ENCODE assay signal across 25 cellular contexts in the genomic region with DNA sequence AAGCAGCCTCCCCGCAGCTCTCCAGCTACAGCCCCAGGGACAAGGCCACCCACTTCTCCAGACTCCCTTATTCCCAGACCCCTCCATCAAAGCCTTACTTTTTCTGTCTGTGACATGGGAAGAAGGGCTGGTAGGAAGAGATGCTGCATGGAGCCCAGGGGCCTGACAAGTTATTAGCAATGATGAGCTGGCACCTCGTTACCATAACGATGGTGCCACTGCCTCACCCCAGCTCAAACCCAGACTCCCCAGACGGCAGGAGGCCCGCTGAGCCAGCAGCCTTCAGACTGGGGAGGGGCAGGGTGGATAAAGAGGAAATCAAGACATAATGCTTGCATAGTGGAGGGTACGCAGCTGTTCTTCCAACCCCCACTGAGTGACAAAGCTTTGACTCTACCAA. TPM values are rescaled to one million over a fixed set of nuclear protein-coding genes. Genes with fewer than 3 reads are reported as not detected.
DNase-seq lines count a peak whose midpoint lies in the region; ATAC-seq and TF ChIP-seq lines count a peak whose summit lies in the region.
"Had no signal": no experiment of that assay in that cellular context is flagged by ENCODE, and none has a peak within 500 bp of the region (broad histone marks: within the 10 kb centered on the region; RNA-seq: fewer than 3 reads in every experiment).

No MANE protein-coding gene starts in this region.

- H3K36me3 ChIP-seq in WERI-Rb-1 = peaks cover 8% of the 10 kb centered on the region
- H3K36me3 ChIP-seq in right atrium auricular region = no peaks in the 10 kb centered on the region
- H3K36me3 ChIP-seq in body of pancreas (replicated peaks in 1 of 2; ENCODE audit: insufficient read depth in 1 of 2, low read depth in 2 of 2) = no peaks in the 10 kb centered on the region

- no peak for ATAC-seq in activated CD8-positive, alpha-beta memory T cell treated with anti-CD3 and anti-CD28 coated beads, Interleukin-2, amount 10 ng/mL, durations not matched to agents 7 days and 5 days
- ATAC-seq in foreskin keratinocyte (peak; percentile 20), body of pancreas (no peak)
- ATAC-seq: HCT116, SK-N-SH treated with all-trans-retinoic acid at 6 μM for 48 hours had no signal

- peaks cover 5% of the 10 kb centered on the region for H3K4me1 Mint-ChIP-seq in activated CD8-positive, alpha-beta memory T cell treated with anti-CD3 and anti-CD28 coated beads, Interleukin-2, amount 10 ng/mL, durations not matched to agents 7 days and 5 days

- H3K27ac ChIP-seq in WERI-Rb-1 (peak overlapping the region; percentile 9; the same call in 1 of the 2 replicates), foreskin keratinocyte (no peak overlapping the region), right atrium auricular region (no peak overlapping the region), body of pancreas (no peak overlapping the region)

- H3K27me3 ChIP-seq in WERI-Rb-1 (ENCODE audit: insufficient read depth, low read depth, severe bottlenecking) (no peaks in the 10 kb centered on the region), foreskin keratinocyte (peaks cover 56% of the 10 kb centered on the region), right atrium auricular region (peaks cover 18 to 27% of the 10 kb centered on the region in 2 donors), body of pancreas (peaks cover 0 to 12% of the 10 kb centered on the region in 2 donors)

- H3K4me1 ChIP-seq in foreskin keratinocyte = no peaks in the 10 kb centered on the region
- H3K4me1 ChIP-seq in right atrium auricular region = peaks cover 0 to 17% of the 10 kb centered on the region in 2 donors
- H3K4me1 ChIP-seq in body of pancreas = peaks cover 16% of the 10 kb centered on the region

- no peaks in the 10 kb centered on the region for H3K9me3 Mint-ChIP-seq in activated CD8-positive, alpha-beta memory T cell treated with anti-CD3 and anti-CD28 coated beads, Interleukin-2, amount 10 ng/mL, durations not matched to agents 7 days and 5 days (ENCODE audit: low read depth)

- no peak overlapping the region for H3K4me3 ChIP-seq in WERI-Rb-1 (ENCODE audit: low read depth, low read length)
- no peak overlapping the region for H3K4me3 ChIP-seq in right atrium auricular region
- H3K4me3 ChIP-seq in body of pancreas = no peak overlapping the region

- H3K4me3 Mint-ChIP-seq in activated CD8-positive, alpha-beta memory T cell treated with anti-CD3 and anti-CD28 coated beads, Interleukin-2, amount 10 ng/mL, durations not matched to agents 7 days and 5 days = no peak overlapping the region

- CTCF ChIA-PET in activated CD8-positive, alpha-beta memory T cell treated with anti-CD3 and anti-CD28 coated beads, Interleukin-2, amount 10 ng/mL, durations not matched to agents 7 days and 5 days (lab: Charles Lee) = interaction anchor here (1.3 kb wide), 1 partner anchor 18 kb away, joined by 3 read pairs; no protein-coding TSS in a partner anchor

- no peak for TF ChIP-seq CTCF in WERI-Rb-1 (IDR thresholded peaks at IDR 0.05; ENCODE audit: low read depth, low read length)
- no peak for TF ChIP-seq CTCF in foreskin keratinocyte (conservative IDR thresholded peaks at IDR 0.05)
- TF ChIP-seq CTCF in right atrium auricular region (IDR thresholded peaks at IDR 0.05) = no peak
- TF ChIP-seq CTCF in body of pancreas (IDR thresholded peaks at IDR 0.05) = no peak

- TF ChIP-seq POLR2A in body of pancreas (IDR thresholded peaks at IDR 0.05) = no peak

- 62 to 63% methylated on average over 6 of the region's 6 CpGs for WGBS in body of pancreas, 2 donors

- intact Hi-C loops in body of pancreas (cut with DNase I) = no loop called here

- peaks cover 75% of the 10 kb centered on the region for H3K27me3 Mint-ChIP-seq in activated CD8-positive, alpha-beta memory T cell treated with anti-CD3 and anti-CD28 coated beads, Interleukin-2, amount 10 ng/mL, durations not matched to agents 7 days and 5 days

- H3K27ac Mint-ChIP-seq in activated CD8-positive, alpha-beta memory T cell treated with anti-CD3 and anti-CD28 coated beads, Interleukin-2, amount 10 ng/mL, durations not matched to agents 7 days and 5 days = no peak overlapping the region
- H3K27ac Mint-ChIP-seq: CD8-positive, alpha-beta memory T cell had no signal

- H3K9me3 ChIP-seq in WERI-Rb-1 (ENCODE audit: severe bottlenecking) (no peaks in the 10 kb centered on the region), right atrium auricular region (no peaks in the 10 kb centered on the region), body of pancreas (no peaks in the 10 kb centered on the region)

- H3K36me3 Mint-ChIP-seq in activated CD8-positive, alpha-beta memory T cell treated with anti-CD3 and anti-CD28 coated beads, Interleukin-2, amount 10 ng/mL, durations not matched to agents 7 days and 5 days = no peaks in the 10 kb centered on the region
- H3K36me3 Mint-ChIP-seq: CD8-positive, alpha-beta memory T cell had no signal

- peak; percentile 27 for DNase-seq in activated CD8-positive, alpha-beta memory T cell treated with anti-CD3 and anti-CD28 coated beads, Interleukin-2, amount 10 ng/mL, durations not matched to agents 7 days and 5 days
- no peak for DNase-seq in activated CD8-positive, alpha-beta memory T cell treated with anti-CD3 and anti-CD28 coated beads, Interleukin-2, amount 50 U/mL, for 4 hours
- peak; percentile 35 for DNase-seq in WERI-Rb-1
- no peak for DNase-seq in foreskin keratinocyte
- DNase-seq in SIG-M5 (lab: John Stamatoyannopoulos, UW) = no peak
- no peak for DNase-seq in right atrium auricular region (ENCODE audit: low spot score)
- DNase-seq in LoVo (ENCODE audit: low spot score) = no peak
- no peak for DNase-seq in body of pancreas
- DNase-seq: AML-193; C1 segment of cervical spinal cord; Calu3; CD8-positive, alpha-beta memory T cell; DMS153; GOT3; KG1; MV-4-11; NCI-H1105 treated with DMSO at 0.1 percent for 48 hours; NCI-H2081; NCI-H2171 treated with DMSO at 0.1 percent for 48 hours; NCI-H446; NK-92 treated with Interleukin-12 subunit alpha and Interleukin-12 subunit beta, amount 100 ng/mL, for 24 hours had no signal

RNA-seq across cellular contexts. Expression of a gene that starts 3.3 kb away (rescaled TPM):
- under 1 TPM; 0.50 to 0.66 TPM for total RNA-seq in activated CD8-positive, alpha-beta memory T cell treated with anti-CD3 and anti-CD28 coated beads, Interleukin-2, amount 10 ng/mL, durations not matched to agents 7 days and 5 days
- total RNA-seq in foreskin keratinocyte (0.07 TPM in 1 of 2 replicates, not detected in the other), right atrium auricular region (under 1 TPM in 1 of 2 donors, not detected in 1; 0.43 TPM), body of pancreas (1 to 10 TPM in 1 of 2 donors, under 1 TPM in 1; 0.52 to 2.3 TPM)
- polyA plus RNA-seq in foreskin keratinocyte = 0.02 TPM in 2 replicates
- total RNA-seq: A172 had no signal
- polyA plus RNA-seq: AG04450; CD8-positive, alpha-beta memory T cell had no signal

RNA-seq across cellular contexts. Expression of a gene that starts 59.0 kb away (rescaled TPM):
- 10 to 100 TPM; 29.6 to 30.2 TPM for total RNA-seq in activated CD8-positive, alpha-beta memory T cell treated with anti-CD3 and anti-CD28 coated beads, Interleukin-2, amount 10 ng/mL, durations not matched to agents 7 days and 5 days
- total RNA-seq in foreskin keratinocyte (16.2 and 18.7 TPM in 2 replicates), right atrium auricular region (10 to 100 TPM; 25.2 to 30.6 TPM), body of pancreas (10 to 100 TPM; 15.5 to 37.1 TPM)
- polyA plus RNA-seq in foreskin keratinocyte = 23.6 and 27.5 TPM in 2 replicates

Comparison
In these comparisons a context has a peak if more than half of its experiments do, and no peak if none do; other contexts are left out.
1. DNase-seq: peak in activated CD8-positive, alpha-beta memory T cell treated with anti-CD3 and anti-CD28 coated beads, Interleukin-2, amount 10 ng/mL, durations not matched to agents 7 days and 5 days (single experiment) and WERI-Rb-1 (single experiment); none in activated CD8-positive, alpha-beta memory T cell treated with anti-CD3 and anti-CD28 coated beads, Interleukin-2, amount 50 U/mL, for 4 hours (single experiment), foreskin keratinocyte (0 of 2), SIG-M5 (single experiment), right atrium auricular region (single experiment), LoVo (single experiment) and body of pancreas (0 of 4).